In genomic region chr7:35893649-35894048, GRCh38 we compare ENCODE assay signal across 12 cellular contexts.
"Had no signal": no experiment of that assay in that cellular context is flagged by ENCODE, and none has a peak within 500 bp of the region (broad histone marks: within the 10 kb centered on the region; RNA-seq: fewer than 3 reads in every experiment).

No MANE protein-coding gene starts in this region.

- H3K27ac Mint-ChIP-seq: activated naive CD8-positive, alpha-beta T cell treated with anti-CD3 and anti-CD28 coated beads, Interleukin-2, amount 10 ng/mL, durations not matched to agents 7 days and 5 days; nephron progenitor cell had no signal

- H3K27me3 Mint-ChIP-seq: activated CD4-positive, alpha-beta memory T cell treated with anti-CD3 and anti-CD28 coated beads for 36 hours; activated naive CD8-positive, alpha-beta T cell treated with anti-CD3 and anti-CD28 coated beads, Interleukin-2, amount 10 ng/mL, durations not matched to agents 7 days and 5 days had no signal

- H3K27ac ChIP-seq: breast epithelium, thyroid gland had no signal

- H3K4me1 ChIP-seq: breast epithelium, thyroid gland had no signal

- H3K9me3 Mint-ChIP-seq: activated CD4-positive, alpha-beta memory T cell treated with anti-CD3 and anti-CD28 coated beads for 36 hours; nephron progenitor cell had no signal

- H3K4me3 ChIP-seq: breast epithelium, thyroid gland had no signal

- ATAC-seq: esophagus mucosa had no signal

- H3K27me3 ChIP-seq: breast epithelium, thyroid gland had no signal

- H3K4me3 Mint-ChIP-seq: activated CD4-positive, alpha-beta memory T cell treated with anti-CD3 and anti-CD28 coated beads for 36 hours; activated naive CD8-positive, alpha-beta T cell treated with anti-CD3 and anti-CD28 coated beads, Interleukin-2, amount 10 ng/mL, durations not matched to agents 7 days and 5 days; nephron progenitor cell had no signal

- H3K36me3 ChIP-seq: breast epithelium, thyroid gland had no signal

- H3K9me3 ChIP-seq: breast epithelium, thyroid gland had no signal

- H3K4me1 Mint-ChIP-seq: nephron progenitor cell had no signal

- DNase-seq: activated CD4-positive, alpha-beta memory T cell treated with anti-CD3 and anti-CD28 coated beads for 36 hours; activated CD4-positive, alpha-beta T cell treated with anti-CD3 and anti-CD28 coated beads for 1 hour; activated CD8-positive, alpha-beta memory T cell treated with anti-CD3 and anti-CD28 coated beads, Interleukin-2, amount 50 U/mL, for 48 hours; activated effector memory CD4-positive, alpha-beta T cell treated with Interleukin-2 at 50 U/mL for 16 hours; activated naive CD8-positive, alpha-beta T cell treated with anti-CD3 and anti-CD28 coated beads, Interleukin-2, amount 10 ng/mL, durations not matched to agents 7 days and 5 days; aorta; nephron progenitor cell; stimulated activated CD4-positive, alpha-beta T cell treated with anti-CD3 and anti-CD28 coated beads, Interleukin-4, amount 100 ng/mL, for 24 hours; thyroid gland had no signal

- FAIRE-seq: urothelium cell line had no signal
